ENCODE assay signal across 8 cellular contexts in genomic region chr20:62603021-62603906, GRCh38. TPM values are rescaled to one million over a fixed set of nuclear protein-coding genes. Genes with fewer than 3 reads are reported as not detected.
DNase-seq lines count a peak whose midpoint lies in the region; ATAC-seq and TF ChIP-seq lines count a peak whose summit lies in the region.

No MANE protein-coding gene starts in this region.

- TF ChIP-seq CTCF in GM10248 (IDR thresholded peaks at IDR 0.05; ENCODE audit: control extremely low read depth, extremely low read depth, low read depth, missing control alignments) (no peak), neutrophil (IDR thresholded peaks at IDR 0.05) (no peak)

- H3K9me3 Mint-ChIP-seq in activated CD4-positive, alpha-beta T cell treated with anti-CD3 and anti-CD28 coated beads, Interleukin-2, amount 10 ng/mL, durations not matched to agents 24 days and 14 days = no peaks in the 10 kb centered on the region

- peak overlapping the region; percentile 64 to 70 for H3K4me3 ChIP-seq in neutrophil (ENCODE audit: low read depth in 1 of 2, low read length in 1 of 2)

- peak overlapping the region; percentile 100 for H3K27ac ChIP-seq in neutrophil

- H3K27me3 Mint-ChIP-seq in activated CD4-positive, alpha-beta T cell treated with anti-CD3 and anti-CD28 coated beads, Interleukin-2, amount 10 ng/mL, durations not matched to agents 24 days and 14 days = peaks cover 33% of the 10 kb centered on the region

- H3K27me3 ChIP-seq in neutrophil = no peaks in the 10 kb centered on the region

- H3K9me3 ChIP-seq in neutrophil = no peaks in the 10 kb centered on the region

- CTCF ChIA-PET in GM10248 (lab: Yijun Ruan, JAX) = interaction anchor here (0.7 to 1.6 kb wide), 6 partner anchors 9 to 189 kb away, joined by 3 to 11 read pairs (median 4); no protein-coding TSS in a partner anchor

- POLR2A ChIA-PET in GM10248 (lab: Yijun Ruan, JAX) = interaction anchor here (0.8 kb wide), 1 partner anchor 216 kb away, joined by 3 read pairs; the partner anchor contains the start of gene RPS21

- H3K4me1 Mint-ChIP-seq in activated CD4-positive, alpha-beta T cell treated with anti-CD3 and anti-CD28 coated beads, Interleukin-2, amount 10 ng/mL, durations not matched to agents 24 days and 14 days = peaks cover 27% of the 10 kb centered on the region

- no peak for ATAC-seq in HG02884 (IDR thresholded peaks at IDR 0.05; ENCODE audit: unreplicated experiment)
- ATAC-seq in HG03460 (IDR thresholded peaks at IDR 0.05; ENCODE audit: unreplicated experiment) = no peak
- ATAC-seq in HG03175 (IDR thresholded peaks at IDR 0.05; ENCODE audit: unreplicated experiment) = no peak

- peak overlapping the region; percentile 79 for H3K4me3 Mint-ChIP-seq in activated CD4-positive, alpha-beta T cell treated with anti-CD3 and anti-CD28 coated beads, Interleukin-2, amount 10 ng/mL, durations not matched to agents 24 days and 14 days

- H3K27ac Mint-ChIP-seq in activated CD4-positive, alpha-beta T cell treated with anti-CD3 and anti-CD28 coated beads, Interleukin-2, amount 10 ng/mL, durations not matched to agents 24 days and 14 days = peak overlapping the region; percentile 64

- no peaks in the 10 kb centered on the region for H3K36me3 Mint-ChIP-seq in activated CD4-positive, alpha-beta T cell treated with anti-CD3 and anti-CD28 coated beads, Interleukin-2, amount 10 ng/mL, durations not matched to agents 24 days and 14 days (ENCODE audit: low read depth)

- peaks cover 5% of the 10 kb centered on the region for H3K36me3 ChIP-seq in neutrophil

- DNase-seq in GM10248 (ENCODE audit: extremely low spot score) (peak; percentile 75), NCI-H1694 (lab: John Stamatoyannopoulos, UW) (peak; percentile 51), epidermal melanocyte (ENCODE audit: insufficient read length, low spot score) (peak; percentile 52)
- peak; percentile 81 for DNase-seq in activated CD4-positive, alpha-beta T cell treated with anti-CD3 and anti-CD28 coated beads, Interleukin-2, amount 10 ng/mL, durations not matched to agents 24 days and 14 days

- intact Hi-C loops in activated CD4-positive, alpha-beta T cell treated with anti-CD3 and anti-CD28 coated beads, Interleukin-2, amount 10 ng/mL, durations not matched to agents 24 days and 14 days (cut with micrococcal nuclease) = loop anchor here (1.0 to 5.0 kb wide), 3 partner anchors 15 to 101 kb away; no protein-coding TSS in a partner anchor

- H3K4me1 ChIP-seq in neutrophil (ENCODE audit: control insufficient read depth in 1 of 2, insufficient read depth in 1 of 2, low read depth in 1 of 2, low read length in 1 of 2) = peaks cover 94 to 100% of the 10 kb centered on the region in 2 experiments

RNA-seq across cellular contexts. Expression of gene SLCO4A1, which starts 39.0 kb away (rescaled TPM):
- 57.8 and 67.3 TPM in 2 replicates for total RNA-seq in activated CD4-positive, alpha-beta T cell treated with anti-CD3 and anti-CD28 coated beads, Interleukin-2, amount 10 ng/mL, durations not matched to agents 24 days and 14 days
